Comparison of ENCODE assay signal across 21 cellular contexts in genomic region chr5:133456933-133457402, GRCh38.
DNase-seq lines count a peak whose midpoint lies in the region; ATAC-seq, FAIRE-seq and TF ChIP-seq lines count a peak whose summit lies in the region.
"Had no signal": no experiment of that assay in that cellular context is flagged by ENCODE, and none has a peak within 500 bp of the region (broad histone marks: within the 10 kb centered on the region; RNA-seq: fewer than 3 reads in every experiment).

No MANE protein-coding gene starts in this region.

- no peaks in the 10 kb centered on the region for H3K9me3 Mint-ChIP-seq in natural killer cell
- H3K9me3 Mint-ChIP-seq: activated CD4-positive, alpha-beta T cell treated with anti-CD3 and anti-CD28 coated beads, Interleukin-2, amount 10 ng/mL, durations not matched to agents 7 days and 5 days; activated naive CD8-positive, alpha-beta T cell treated with anti-CD3 and anti-CD28 coated beads, Interleukin-2, amount 50 U/mL, for 24 hours; central memory CD8-positive, alpha-beta T cell; naive thymus-derived CD4-positive, alpha-beta T cell had no signal

- TF ChIP-seq CTCF in left lung (IDR thresholded peaks at IDR 0.05) (no peak), natural killer cell (IDR thresholded peaks at IDR 0.05) (no peak)

- no peak for FAIRE-seq in GM12892 (lab: Jason Lieb, UNC)

- H3K27ac ChIP-seq in left lung: no peak overlapping the region
- H3K27ac ChIP-seq: psoas muscle had no signal

- no peak overlapping the region for H3K4me3 Mint-ChIP-seq in natural killer cell
- H3K4me3 Mint-ChIP-seq: activated CD4-positive, alpha-beta T cell treated with anti-CD3 and anti-CD28 coated beads, Interleukin-2, amount 10 ng/mL, durations not matched to agents 7 days and 5 days; activated naive CD8-positive, alpha-beta T cell treated with anti-CD3 and anti-CD28 coated beads, Interleukin-2, amount 50 U/mL, for 24 hours; central memory CD8-positive, alpha-beta T cell; naive thymus-derived CD4-positive, alpha-beta T cell had no signal

- H3K27me3 Mint-ChIP-seq in natural killer cell (ENCODE audit: low read depth in 2 of 2): peaks cover 0 to 5% of the 10 kb centered on the region in 2 donors
- H3K27me3 Mint-ChIP-seq: activated CD4-positive, alpha-beta T cell treated with anti-CD3 and anti-CD28 coated beads, Interleukin-2, amount 10 ng/mL, durations not matched to agents 7 days and 5 days had no signal

- no peaks in the 10 kb centered on the region for H3K36me3 ChIP-seq in left lung

- H3K4me1 ChIP-seq in left lung: no peaks in the 10 kb centered on the region
- H3K4me1 ChIP-seq: psoas muscle had no signal

- DNase-seq in AG20443 (ENCODE audit: low spot score) (peak; percentile 51), NCI-H2227 (lab: John Stamatoyannopoulos, UW; ENCODE audit: unreplicated experiment) (peak; percentile 26), T47D (ENCODE audit: low read depth in 1 of 2, low spot score in 1 of 2) (peak; percentile 29 to 63), left lung (no peak), GM12892 (ENCODE audit: insufficient read length) (no peak), islet precursor cell (no peak), natural killer cell (no peak)
- no peak for DNase-seq in stimulated activated CD4-positive, alpha-beta T cell treated with anti-CD3 and anti-CD28 coated beads, Interleukin-4, amount 100 ng/mL, for 1 hour
- DNase-seq: ACHN; activated CD4-positive, alpha-beta T cell treated with anti-CD3 and anti-CD28 coated beads, Interleukin-2, amount 10 ng/mL, durations not matched to agents 7 days and 5 days; activated naive CD8-positive, alpha-beta T cell treated with anti-CD3 and anti-CD28 coated beads, Interleukin-2, amount 50 U/mL, for 24 hours; activated T-cell treated with anti-CD3 and anti-CD28 coated beads, Interleukin-2, amount 50 U/mL, for 48 hours; Calu3; GDM1; left ventricle myocardium superior; naive thymus-derived CD4-positive, alpha-beta T cell; NCI-H2029 treated with DMSO at 0.1 percent for 48 hours; NCI-H526 treated with DMSO at 0.1 percent for 48 hours; psoas muscle; stimulated activated CD4-positive, alpha-beta T cell treated with anti-CD3 and anti-CD28 coated beads, Interleukin-15, amount 100 ng/mL, for 24 hours had no signal

- intact Hi-C loops in left lung (cut with DNase I) (no loop called here), natural killer cell (cut with micrococcal nuclease) (no loop called here)

- ATAC-seq in left lung (peak; percentile 51), natural killer cell (no peak)
- ATAC-seq: activated naive CD8-positive, alpha-beta T cell treated with anti-CD3 and anti-CD28 coated beads, Interleukin-2, amount 50 U/mL, for 24 hours; left ventricle myocardium superior; naive thymus-derived CD4-positive, alpha-beta T cell had no signal

- no peaks in the 10 kb centered on the region for H3K27me3 ChIP-seq in left lung

- no peak overlapping the region for H3K4me3 ChIP-seq in left lung
- H3K4me3 ChIP-seq: psoas muscle had no signal

- no peaks in the 10 kb centered on the region for H3K36me3 Mint-ChIP-seq in natural killer cell
- H3K36me3 Mint-ChIP-seq: naive thymus-derived CD4-positive, alpha-beta T cell had no signal

- H3K4me1 Mint-ChIP-seq in natural killer cell: peaks cover 4 to 6% of the 10 kb centered on the region in 2 donors
- H3K4me1 Mint-ChIP-seq: activated CD4-positive, alpha-beta T cell treated with anti-CD3 and anti-CD28 coated beads, Interleukin-2, amount 10 ng/mL, durations not matched to agents 7 days and 5 days had no signal

- no peak for TF ChIP-seq POLR2A in GM12892 (IDR thresholded peaks at IDR 0.05; ENCODE audit: low read depth, low read length)

- no peaks in the 10 kb centered on the region for H3K9me3 ChIP-seq in left lung
- H3K9me3 ChIP-seq: psoas muscle had no signal

- in situ Hi-C loops in T47D (cut with HindIII; ENCODE audit: low pct_unique_long_range_greater_than_20kb, low sequenced_read_pairs): no loop called here

- H3K27ac Mint-ChIP-seq in natural killer cell: no peak overlapping the region
- H3K27ac Mint-ChIP-seq: activated CD4-positive, alpha-beta T cell treated with anti-CD3 and anti-CD28 coated beads, Interleukin-2, amount 10 ng/mL, durations not matched to agents 7 days and 5 days; activated naive CD8-positive, alpha-beta T cell treated with anti-CD3 and anti-CD28 coated beads, Interleukin-2, amount 50 U/mL, for 24 hours; naive thymus-derived CD4-positive, alpha-beta T cell had no signal

Comparison
In these comparisons a context has a peak if more than half of its experiments do, and no peak if none do; other contexts are left out.
1. DNase-seq: peak in AG20443 (single experiment), NCI-H2227 (single experiment) and T47D (2 of 2); none in left lung (0 of 2), stimulated activated CD4-positive, alpha-beta T cell treated with anti-CD3 and anti-CD28 coated beads, Interleukin-4, amount 100 ng/mL, for 1 hour (single experiment), GM12892 (single experiment), islet precursor cell (single experiment) and natural killer cell (single experiment).